14 cellular contexts compared by ENCODE assay signal in the genomic region with DNA sequence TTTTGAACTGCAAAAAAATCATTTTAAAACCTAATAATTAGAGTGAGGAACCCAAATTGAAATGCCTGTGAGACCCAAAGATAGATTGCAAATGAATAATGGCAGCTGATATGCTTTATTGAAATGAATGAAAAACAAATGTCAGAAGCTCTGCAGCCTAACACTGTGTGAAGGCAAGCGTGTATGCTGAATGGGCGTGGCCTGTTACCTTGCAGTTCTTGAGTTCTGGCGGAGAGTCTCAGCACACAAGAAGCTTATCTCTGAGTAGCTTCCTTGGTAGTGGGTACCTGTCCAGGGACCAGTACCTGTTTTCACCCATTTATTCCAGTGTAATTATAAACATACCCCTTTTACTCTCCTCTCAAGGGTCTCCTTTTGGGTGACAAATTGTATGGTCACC.
DNase-seq lines count a peak whose midpoint lies in the region; ATAC-seq and TF ChIP-seq lines count a peak whose summit lies in the region.
"Had no signal": no experiment of that assay in that cellular context is flagged by ENCODE, and none has a peak within 500 bp of the region (broad histone marks: within the 10 kb centered on the region; RNA-seq: fewer than 3 reads in every experiment).

No MANE protein-coding gene starts in this region.

- H3K9me2 ChIP-seq in GM23338 (ENCODE audit: insufficient read depth) = no peaks in the 10 kb centered on the region

- H3F3A ChIP-seq in GM23338 (replicated peaks; ENCODE audit: low read depth) = no peaks in the 10 kb centered on the region

- H3K9me3 Mint-ChIP-seq in GM23338 = no peaks in the 10 kb centered on the region
- H3K9me3 Mint-ChIP-seq in endodermal cell = no peaks in the 10 kb centered on the region
- H3K9me3 Mint-ChIP-seq: CD4-positive, alpha-beta T cell had no signal

- no peaks in the 10 kb centered on the region for H3K4me1 ChIP-seq in GM23338 (ENCODE audit: insufficient read depth)
- H3K4me1 ChIP-seq in endodermal cell (ENCODE audit: control insufficient read depth, insufficient read depth, low read length) = no peaks in the 10 kb centered on the region
- H3K4me1 ChIP-seq: A549, Caco-2, HAP-1 had no signal

- H3K27ac Mint-ChIP-seq in GM23338 (no peak overlapping the region), endodermal cell (no peak overlapping the region)
- H3K27ac Mint-ChIP-seq: CD4-positive, alpha-beta T cell had no signal

- H3K4me2 ChIP-seq in GM23338 = no peak overlapping the region
- H3K4me2 ChIP-seq: A549 had no signal

- H4K20me1 ChIP-seq in GM23338 (replicated peaks; ENCODE audit: insufficient read depth) = no peaks in the 10 kb centered on the region

- H2AFZ ChIP-seq in GM23338 = no peak overlapping the region

- TF ChIP-seq CTCF in GM23338 (conservative IDR thresholded peaks at IDR 0.05; ENCODE audit: low read depth in 2 of 2) = no peak
- no peak for TF ChIP-seq CTCF in endodermal cell (conservative IDR thresholded peaks at IDR 0.05)

- no peaks in the 10 kb centered on the region for H3K79me2 ChIP-seq in GM23338 (replicated peaks; ENCODE audit: insufficient read depth)

- H3K36me3 ChIP-seq in GM23338 (ENCODE audit: insufficient read depth) (no peaks in the 10 kb centered on the region), endodermal cell (ENCODE audit: control insufficient read depth, insufficient read depth, low read length) (no peaks in the 10 kb centered on the region)
- H3K36me3 ChIP-seq: HAP-1 had no signal

- ATAC-seq in GM23338 = peak; percentile 51; the same call in 2 of the 3 replicates
- peak; percentile 48 for ATAC-seq in left colon
- no peak for ATAC-seq in GM19455 (IDR thresholded peaks at IDR 0.05; ENCODE audit: unreplicated experiment)
- ATAC-seq in SK-N-SH treated with all-trans-retinoic acid at 6 μM for 48 hours = no peak
- ATAC-seq: A549 had no signal

- H3K27me3 Mint-ChIP-seq in GM23338 (ENCODE audit: insufficient read depth, low read depth, poor library complexity) = peaks cover 2% of the 10 kb centered on the region
- H3K27me3 Mint-ChIP-seq in endodermal cell (ENCODE audit: insufficient read depth) = no peaks in the 10 kb centered on the region
- H3K27me3 Mint-ChIP-seq: CD4-positive, alpha-beta T cell had no signal

- intact Hi-C loops in left colon (cut with DNase I, micrococcal nuclease) = no loop called here

- no peak overlapping the region for H3K9ac ChIP-seq in endodermal cell (ENCODE audit: extremely low read depth, low read length, poor library complexity, severe bottlenecking)

- DNase-seq in GM23338 (ENCODE audit: low spot score) (peak; percentile 23), NCI-H69 (lab: John Stamatoyannopoulos, UW) (peak; percentile 4), endodermal cell (peak; percentile 47), left colon (peak in 1 of 2 donors; percentile 11), A172 (ENCODE audit: low spot score) (no peak)
- DNase-seq: AML-193; Caco-2; CD4-positive, alpha-beta T cell had no signal

- no peak overlapping the region for H3K4me3 ChIP-seq in GM23338
- no peak overlapping the region for H3K4me3 ChIP-seq in endodermal cell (ENCODE audit: low read length)
- H3K4me3 ChIP-seq: A549, HAP-1 had no signal

- H3K4me3 Mint-ChIP-seq in GM23338 = no peak overlapping the region
- H3K4me3 Mint-ChIP-seq in endodermal cell = no peak overlapping the region
- H3K4me3 Mint-ChIP-seq: CD4-positive, alpha-beta T cell had no signal

- H3K36me3 Mint-ChIP-seq in GM23338 (ENCODE audit: low read depth) (no peaks in the 10 kb centered on the region), endodermal cell (ENCODE audit: low read depth) (no peaks in the 10 kb centered on the region)

- H3K9me3 ChIP-seq in endodermal cell (ENCODE audit: control insufficient read depth, low read length) = no peaks in the 10 kb centered on the region
- H3K9me3 ChIP-seq: A549, Caco-2, HAP-1 had no signal

- H3K27me3 ChIP-seq in GM23338 (ENCODE audit: insufficient read depth) = no peaks in the 10 kb centered on the region
- no peaks in the 10 kb centered on the region for H3K27me3 ChIP-seq in endodermal cell (ENCODE audit: control insufficient read depth, insufficient read depth, low read length, poor library complexity, severe bottlenecking)

- H3K4me1 Mint-ChIP-seq in GM23338 (no peaks in the 10 kb centered on the region; the same call in 2 of the 3 replicates), endodermal cell (no peaks in the 10 kb centered on the region)

- 92 to 97% methylated on average over 3 of the region's 3 CpGs for WGBS in endodermal cell (ENCODE audit: insufficient coverage in 1 of 2, insufficient read length in 1 of 2), 2 experiments

- H3K27ac ChIP-seq in GM23338 (ENCODE audit: low read depth) (no peak overlapping the region), endodermal cell (ENCODE audit: low read depth, low read length) (no peak overlapping the region)
- H3K27ac ChIP-seq: A549, C4-2B, HL-60 had no signal

TF ChIP-seq in GM23338, 12 proteins besides CTCF, POLR2A, EP300 and RAD21 (continues in another document):
- TF ChIP-seq, protein P1, sequence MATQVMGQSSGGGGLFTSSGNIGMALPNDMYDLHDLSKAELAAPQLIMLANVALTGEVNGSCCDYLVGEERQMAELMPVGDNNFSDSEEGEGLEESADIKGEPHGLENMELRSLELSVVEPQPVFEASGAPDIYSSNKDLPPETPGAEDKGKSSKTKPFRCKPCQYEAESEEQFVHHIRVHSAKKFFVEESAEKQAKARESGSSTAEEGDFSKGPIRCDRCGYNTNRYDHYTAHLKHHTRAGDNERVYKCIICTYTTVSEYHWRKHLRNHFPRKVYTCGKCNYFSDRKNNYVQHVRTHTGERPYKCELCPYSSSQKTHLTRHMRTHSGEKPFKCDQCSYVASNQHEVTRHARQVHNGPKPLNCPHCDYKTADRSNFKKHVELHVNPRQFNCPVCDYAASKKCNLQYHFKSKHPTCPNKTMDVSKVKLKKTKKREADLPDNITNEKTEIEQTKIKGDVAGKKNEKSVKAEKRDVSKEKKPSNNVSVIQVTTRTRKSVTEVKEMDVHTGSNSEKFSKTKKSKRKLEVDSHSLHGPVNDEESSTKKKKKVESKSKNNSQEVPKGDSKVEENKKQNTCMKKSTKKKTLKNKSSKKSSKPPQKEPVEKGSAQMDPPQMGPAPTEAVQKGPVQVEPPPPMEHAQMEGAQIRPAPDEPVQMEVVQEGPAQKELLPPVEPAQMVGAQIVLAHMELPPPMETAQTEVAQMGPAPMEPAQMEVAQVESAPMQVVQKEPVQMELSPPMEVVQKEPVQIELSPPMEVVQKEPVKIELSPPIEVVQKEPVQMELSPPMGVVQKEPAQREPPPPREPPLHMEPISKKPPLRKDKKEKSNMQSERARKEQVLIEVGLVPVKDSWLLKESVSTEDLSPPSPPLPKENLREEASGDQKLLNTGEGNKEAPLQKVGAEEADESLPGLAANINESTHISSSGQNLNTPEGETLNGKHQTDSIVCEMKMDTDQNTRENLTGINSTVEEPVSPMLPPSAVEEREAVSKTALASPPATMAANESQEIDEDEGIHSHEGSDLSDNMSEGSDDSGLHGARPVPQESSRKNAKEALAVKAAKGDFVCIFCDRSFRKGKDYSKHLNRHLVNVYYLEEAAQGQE (IDR thresholded peaks at IDR 0.05; ENCODE audit: unreplicated experiment) = no peak
- TF ChIP-seq JUNB (IDR thresholded peaks at IDR 0.05; ENCODE audit: unreplicated experiment) (no peak), NANOG (IDR thresholded peaks at IDR 0.05; ENCODE audit: borderline replicate concordance) (no peak)

TF ChIP-seq in SK-N-SH treated with all-trans-retinoic acid at 6 μM for 48 hours, 23 proteins besides CTCF, POLR2A, EP300 and RAD21:
- TF ChIP-seq PPARA (CRISPR knock-in tag; IDR thresholded peaks at IDR 0.05; ENCODE audit: borderline replicate concordance) (no peak), TCF4 (CRISPR knock-in tag; IDR thresholded peaks at IDR 0.05; ENCODE audit: borderline replicate concordance) (no peak), ZNF8 (CRISPR knock-in tag; IDR thresholded peaks at IDR 0.05) (no peak), SNAI2 (CRISPR knock-in tag; IDR thresholded peaks at IDR 0.05) (no peak), RARB (CRISPR knock-in tag; IDR thresholded peaks at IDR 0.05) (no peak), GLIS3 (CRISPR knock-in tag; IDR thresholded peaks at IDR 0.05) (no peak)
- TF ChIP-seq, protein P2, sequence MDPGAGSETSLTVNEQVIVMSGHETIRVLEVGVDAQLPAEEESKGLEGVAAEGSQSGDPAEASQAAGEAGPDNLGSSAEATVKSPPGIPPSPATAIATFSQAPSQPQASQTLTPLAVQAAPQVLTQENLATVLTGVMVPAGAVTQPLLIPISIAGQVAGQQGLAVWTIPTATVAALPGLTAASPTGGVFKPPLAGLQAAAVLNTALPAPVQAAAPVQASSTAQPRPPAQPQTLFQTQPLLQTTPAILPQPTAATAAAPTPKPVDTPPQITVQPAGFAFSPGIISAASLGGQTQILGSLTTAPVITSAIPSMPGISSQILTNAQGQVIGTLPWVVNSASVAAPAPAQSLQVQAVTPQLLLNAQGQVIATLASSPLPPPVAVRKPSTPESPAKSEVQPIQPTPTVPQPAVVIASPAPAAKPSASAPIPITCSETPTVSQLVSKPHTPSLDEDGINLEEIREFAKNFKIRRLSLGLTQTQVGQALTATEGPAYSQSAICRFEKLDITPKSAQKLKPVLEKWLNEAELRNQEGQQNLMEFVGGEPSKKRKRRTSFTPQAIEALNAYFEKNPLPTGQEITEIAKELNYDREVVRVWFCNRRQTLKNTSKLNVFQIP (CRISPR knock-in tag; IDR thresholded peaks at IDR 0.05; ENCODE audit: borderline replicate concordance, low read depth) = no peak

Comparison
In these comparisons a context has a peak if more than half of its experiments do, and no peak if none do; other contexts are left out.
1. ATAC-seq: peak in GM23338 (single experiment) and left colon (single experiment); none in GM19455 (single experiment) and SK-N-SH treated with all-trans-retinoic acid at 6 μM for 48 hours (single experiment).